Comparison of ENCODE assay signal across 35 cellular contexts in genomic region chr16:84155226-84155625, GRCh38. TPM values are rescaled to one million over a fixed set of nuclear protein-coding genes. Genes with fewer than 3 reads are reported as not detected.
"Had no signal": no experiment of that assay in that cellular context is flagged by ENCODE, and none has a peak within 500 bp of the region (broad histone marks: within the 10 kb centered on the region; RNA-seq: fewer than 3 reads in every experiment).

No MANE protein-coding gene starts in this region.

- H3K4me3 ChIP-seq: left lung, lower lobe of right lung, neural progenitor cell, sigmoid colon, spleen, tibial nerve, vagina had no signal

- H3K9me3 ChIP-seq: left lung, lower lobe of right lung, neutrophil, sigmoid colon, spleen, tibial nerve, vagina had no signal

- H3K4me1 ChIP-seq: left lung, lower lobe of right lung, neural progenitor cell, parathyroid adenoma, sigmoid colon, spleen, vagina had no signal

- ATAC-seq: left colon; left lung; lower lobe of right lung; natural killer cell; right cardiac atrium; stimulated activated memory B cell treated with anti-CD40 and anti-IgM and Interleukin-4, amounts not matched to agents 10 μg/mL and 1 μg/mL and 100 μg/mL, for 72 hours; stimulated activated naive CD8-positive, alpha-beta T cell treated with anti-CD3 and anti-CD28 coated beads, Interleukin-15, amount 100 ng/mL, for 72 hours had no signal

- H3K36me3 ChIP-seq: left lung, lower lobe of right lung, neural progenitor cell, neutrophil, sigmoid colon, spleen, tibial nerve, vagina had no signal

- H3K4me1 Mint-ChIP-seq: immature natural killer cell; naive B cell; natural killer cell; stimulated activated memory B cell treated with anti-CD40 and anti-IgM and Interleukin-4, amounts not matched to agents 10 μg/mL and 1 μg/mL and 100 μg/mL, for 72 hours had no signal

- H3K9me3 Mint-ChIP-seq: naive B cell; natural killer cell; neural progenitor cell; stimulated activated memory B cell treated with anti-CD40 and anti-IgM and Interleukin-4, amounts not matched to agents 10 μg/mL and 1 μg/mL and 100 μg/mL, for 72 hours; stimulated activated naive CD8-positive, alpha-beta T cell treated with anti-CD3 and anti-CD28 coated beads, Interleukin-15, amount 100 ng/mL, for 72 hours; type B pancreatic cell had no signal

- H3K36me3 Mint-ChIP-seq: immature natural killer cell; mesothelial cell of epicardium; naive B cell; natural killer cell; neural progenitor cell; stimulated activated memory B cell treated with anti-CD40 and anti-IgM and Interleukin-4, amounts not matched to agents 10 μg/mL and 1 μg/mL and 100 μg/mL, for 72 hours; type B pancreatic cell had no signal

- DNase-seq: hypothalamus; immature natural killer cell; kidney; left colon; left lung; lower lobe of right lung; mesendoderm; naive B cell; natural killer cell; nephron progenitor cell; occipital lobe; retina; right cardiac atrium; sigmoid colon; small intestine; stimulated activated CD4-positive, alpha-beta T cell treated with anti-CD3 and anti-CD28 coated beads, Interleukin-2, amount 100 ng/mL, for 48 hours; stimulated activated CD4-positive, alpha-beta T cell treated with anti-CD3 and anti-CD28 coated beads, Interleukin-4, amount 100 ng/mL, for 4 hours; stimulated activated CD8-positive, alpha-beta memory T cell treated with anti-CD3 and anti-CD28 coated beads, Interleukin-4, amount 100 ng/mL, for 48 hours; stimulated activated naive CD4-positive, alpha-beta T cell treated with Interleukin-2 at 50 U/mL for 16 hours; stimulated activated naive CD8-positive, alpha-beta T cell treated with anti-CD3 and anti-CD28 coated beads, Interleukin-15, amount 100 ng/mL, for 72 hours; substantia nigra had no signal

- H3K4me3 Mint-ChIP-seq: immature natural killer cell; mesothelial cell of epicardium; naive B cell; natural killer cell; nephron progenitor cell; neural progenitor cell; stimulated activated memory B cell treated with anti-CD40 and anti-IgM and Interleukin-4, amounts not matched to agents 10 μg/mL and 1 μg/mL and 100 μg/mL, for 72 hours; stimulated activated naive CD8-positive, alpha-beta T cell treated with anti-CD3 and anti-CD28 coated beads, Interleukin-15, amount 100 ng/mL, for 72 hours; type B pancreatic cell had no signal

- H3K27ac ChIP-seq: left lung, lower lobe of right lung, neural progenitor cell, neutrophil, parathyroid adenoma, sigmoid colon, spleen, tibial nerve, vagina had no signal

- H3K27ac Mint-ChIP-seq: mesothelial cell of epicardium; natural killer cell; nephron progenitor cell; neural progenitor cell; stimulated activated memory B cell treated with anti-CD40 and anti-IgM and Interleukin-4, amounts not matched to agents 10 μg/mL and 1 μg/mL and 100 μg/mL, for 72 hours; type B pancreatic cell had no signal

- H3K27me3 ChIP-seq: neural progenitor cell, tibial nerve, vagina had no signal

RNA-seq across cellular contexts. Expression of gene DNAAF1, which starts 10.1 kb away (rescaled TPM):
- total RNA-seq: osteocyte, posterior vena cava, urinary bladder, vagina had no signal

RNA-seq across cellular contexts. Expression of gene ADAD2, which starts 35.7 kb away (rescaled TPM):
- total RNA-seq: lower lobe of right lung, mesothelial cell of epicardium, mononuclear cell, natural killer cell, occipital lobe, osteocyte, posterior vena cava, temporal lobe, vagina had no signal
